ENCODE assay signal across 30 cellular contexts in the genomic region with DNA sequence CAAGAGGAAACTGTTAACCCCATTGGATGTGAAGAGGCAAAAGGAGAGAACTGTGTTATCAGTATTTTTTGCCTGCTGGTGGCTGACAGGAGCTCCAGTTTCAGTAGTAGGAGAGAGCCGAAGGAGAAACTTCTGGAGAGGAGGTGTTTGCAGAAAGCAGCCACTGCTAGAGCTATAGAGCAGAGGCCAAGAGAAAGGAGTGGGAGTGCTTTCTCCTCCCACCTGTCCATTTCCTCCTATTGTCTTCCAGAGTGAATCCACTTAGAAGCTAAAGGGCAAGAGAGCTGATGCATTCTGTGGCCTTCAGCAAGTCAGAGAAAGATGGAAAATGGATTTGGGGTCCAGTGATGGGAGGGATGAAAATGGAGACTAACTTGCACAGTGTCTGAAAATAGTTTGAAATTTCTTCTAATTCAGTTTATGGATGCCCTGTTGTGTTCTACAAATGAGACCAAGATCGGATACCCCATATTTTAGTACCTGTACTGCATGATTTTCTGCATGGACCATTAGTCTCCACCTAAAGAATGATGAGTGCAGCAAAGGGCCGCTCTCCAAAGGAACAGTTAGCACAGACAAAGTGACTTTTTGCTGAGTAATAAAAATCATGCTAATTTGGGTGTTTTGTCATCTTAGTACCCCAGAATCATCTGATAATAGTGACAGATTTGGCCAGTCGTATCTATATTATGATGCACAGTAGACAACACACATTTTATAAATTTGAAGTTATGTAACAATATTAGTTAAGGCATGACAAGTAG. TPM values are rescaled to one million over a fixed set of nuclear protein-coding genes. Genes with fewer than 3 reads are reported as not detected.
"Had no signal": no experiment of that assay in that cellular context is flagged by ENCODE, and none has a peak within 500 bp of the region (broad histone marks: within the 10 kb centered on the region; RNA-seq: fewer than 3 reads in every experiment).

No MANE protein-coding gene starts in this region.

- H3K4me3 Mint-ChIP-seq: activated CD4-positive, alpha-beta memory T cell treated with anti-CD3 and anti-CD28 coated beads, Interleukin-2, amount 10 ng/mL, durations not matched to agents 7 days and 5 days; activated CD8-positive, alpha-beta memory T cell treated with anti-CD3 and anti-CD28 coated beads, Interleukin-2, amount 10 ng/mL, durations not matched to agents 7 days and 5 days; activated naive CD4-positive, alpha-beta T cell treated with anti-CD3 and anti-CD28 coated beads, Interleukin-2, amount 10 ng/mL, durations not matched to agents 7 days and 5 days; activated naive CD8-positive, alpha-beta T cell; activated naive CD8-positive, alpha-beta T cell treated with anti-CD3 and anti-CD28 coated beads, Interleukin-2, amount 50 U/mL, for 24 hours; brain had no signal

- H3K9me3 Mint-ChIP-seq: activated CD4-positive, alpha-beta memory T cell treated with anti-CD3 and anti-CD28 coated beads, Interleukin-2, amount 10 ng/mL, durations not matched to agents 7 days and 5 days; activated naive CD4-positive, alpha-beta T cell treated with anti-CD3 and anti-CD28 coated beads, Interleukin-2, amount 10 ng/mL, durations not matched to agents 7 days and 5 days; activated naive CD8-positive, alpha-beta T cell treated with anti-CD3 and anti-CD28 coated beads, Interleukin-2, amount 50 U/mL, for 24 hours had no signal

- DNase-seq: activated CD4-positive, alpha-beta memory T cell treated with anti-CD3 and anti-CD28 coated beads, Interleukin-2, amount 10 ng/mL, durations not matched to agents 7 days and 5 days; activated CD4-positive, alpha-beta T cell treated with anti-CD3 and anti-CD28 coated beads for 1 hour; activated CD4-positive, alpha-beta T cell treated with anti-CD3 and anti-CD28 coated beads for 48 hours; activated CD4-positive, CD25-positive, alpha-beta regulatory T cell; activated CD8-positive, alpha-beta memory T cell treated with anti-CD3 and anti-CD28 coated beads for 24 hours; activated CD8-positive, alpha-beta memory T cell treated with anti-CD3 and anti-CD28 coated beads, Interleukin-2, amount 10 ng/mL, durations not matched to agents 7 days and 5 days; activated CD8-positive, alpha-beta memory T cell treated with anti-CD3 and anti-CD28 coated beads, Interleukin-2, amount 50 U/mL, for 48 hours; activated effector memory CD4-positive, alpha-beta T cell treated with Interleukin-2 at 50 U/mL for 16 hours; activated naive CD4-positive, alpha-beta T cell treated with anti-CD3 and anti-CD28 coated beads, Interleukin-2, amount 10 ng/mL, durations not matched to agents 7 days and 5 days; activated naive CD8-positive, alpha-beta T cell treated with anti-CD3 and anti-CD28 coated beads, Interleukin-2, amount 50 U/mL, for 24 hours; activated T-cell treated with anti-CD3 and anti-CD28 coated beads, Interleukin-2, amount 50 U/mL, for 48 hours; anterior cingulate cortex; Karpas-422; KBM-7; NCI-H1105; NCI-H1436; NCI-H1694; NCI-H1930; NCI-H2081 treated with DMSO at 0.1 percent for 48 hours; NCI-H2171; NCI-H510A; NCI-H748 treated with DMSO at 0.1 percent for 48 hours; Right ventricle myocardium superior; SW 1271; T-helper 1 cell; T-helper 2 cell; T-helper 9 cell had no signal

- H3K27me3 Mint-ChIP-seq: activated CD4-positive, alpha-beta memory T cell treated with anti-CD3 and anti-CD28 coated beads, Interleukin-2, amount 10 ng/mL, durations not matched to agents 7 days and 5 days; activated CD8-positive, alpha-beta memory T cell treated with anti-CD3 and anti-CD28 coated beads, Interleukin-2, amount 10 ng/mL, durations not matched to agents 7 days and 5 days; activated naive CD4-positive, alpha-beta T cell treated with anti-CD3 and anti-CD28 coated beads, Interleukin-2, amount 10 ng/mL, durations not matched to agents 7 days and 5 days had no signal

- H3K36me3 Mint-ChIP-seq: activated CD8-positive, alpha-beta memory T cell treated with anti-CD3 and anti-CD28 coated beads, Interleukin-2, amount 10 ng/mL, durations not matched to agents 7 days and 5 days; activated naive CD4-positive, alpha-beta T cell treated with anti-CD3 and anti-CD28 coated beads, Interleukin-2, amount 10 ng/mL, durations not matched to agents 7 days and 5 days; activated naive CD8-positive, alpha-beta T cell; brain had no signal

- H3K4me1 Mint-ChIP-seq: activated CD4-positive, alpha-beta memory T cell treated with anti-CD3 and anti-CD28 coated beads, Interleukin-2, amount 10 ng/mL, durations not matched to agents 7 days and 5 days; activated CD8-positive, alpha-beta memory T cell treated with anti-CD3 and anti-CD28 coated beads, Interleukin-2, amount 10 ng/mL, durations not matched to agents 7 days and 5 days; activated naive CD4-positive, alpha-beta T cell treated with anti-CD3 and anti-CD28 coated beads, Interleukin-2, amount 10 ng/mL, durations not matched to agents 7 days and 5 days; activated naive CD8-positive, alpha-beta T cell treated with anti-CD3 and anti-CD28 coated beads, Interleukin-2, amount 50 U/mL, for 24 hours; brain had no signal

- ATAC-seq: activated CD8-positive, alpha-beta memory T cell treated with anti-CD3 and anti-CD28 coated beads, Interleukin-2, amount 10 ng/mL, durations not matched to agents 7 days and 5 days; activated naive CD8-positive, alpha-beta T cell treated with anti-CD3 and anti-CD28 coated beads, Interleukin-2, amount 50 U/mL, for 24 hours had no signal

- H3K27ac Mint-ChIP-seq: activated CD4-positive, alpha-beta memory T cell treated with anti-CD3 and anti-CD28 coated beads, Interleukin-2, amount 10 ng/mL, durations not matched to agents 7 days and 5 days; activated CD8-positive, alpha-beta memory T cell treated with anti-CD3 and anti-CD28 coated beads, Interleukin-2, amount 10 ng/mL, durations not matched to agents 7 days and 5 days; activated naive CD4-positive, alpha-beta T cell treated with anti-CD3 and anti-CD28 coated beads, Interleukin-2, amount 10 ng/mL, durations not matched to agents 7 days and 5 days; activated naive CD8-positive, alpha-beta T cell; activated naive CD8-positive, alpha-beta T cell treated with anti-CD3 and anti-CD28 coated beads, Interleukin-2, amount 50 U/mL, for 24 hours; brain had no signal

RNA-seq across cellular contexts. Expression of a gene that starts 10.7 kb away (rescaled TPM):
- total RNA-seq: activated CD4-positive, alpha-beta memory T cell treated with anti-CD3 and anti-CD28 coated beads, Interleukin-2, amount 10 ng/mL, durations not matched to agents 7 days and 5 days; activated CD8-positive, alpha-beta memory T cell treated with anti-CD3 and anti-CD28 coated beads, Interleukin-2, amount 10 ng/mL, durations not matched to agents 7 days and 5 days; OCI-LY7 had no signal

RNA-seq across cellular contexts. Expression of a gene that starts 47.4 kb away (rescaled TPM):
- total RNA-seq: activated CD4-positive, alpha-beta memory T cell treated with anti-CD3 and anti-CD28 coated beads, Interleukin-2, amount 10 ng/mL, durations not matched to agents 7 days and 5 days had no signal
